1 cellular context compared by ENCODE assay signal in the genomic region with DNA sequence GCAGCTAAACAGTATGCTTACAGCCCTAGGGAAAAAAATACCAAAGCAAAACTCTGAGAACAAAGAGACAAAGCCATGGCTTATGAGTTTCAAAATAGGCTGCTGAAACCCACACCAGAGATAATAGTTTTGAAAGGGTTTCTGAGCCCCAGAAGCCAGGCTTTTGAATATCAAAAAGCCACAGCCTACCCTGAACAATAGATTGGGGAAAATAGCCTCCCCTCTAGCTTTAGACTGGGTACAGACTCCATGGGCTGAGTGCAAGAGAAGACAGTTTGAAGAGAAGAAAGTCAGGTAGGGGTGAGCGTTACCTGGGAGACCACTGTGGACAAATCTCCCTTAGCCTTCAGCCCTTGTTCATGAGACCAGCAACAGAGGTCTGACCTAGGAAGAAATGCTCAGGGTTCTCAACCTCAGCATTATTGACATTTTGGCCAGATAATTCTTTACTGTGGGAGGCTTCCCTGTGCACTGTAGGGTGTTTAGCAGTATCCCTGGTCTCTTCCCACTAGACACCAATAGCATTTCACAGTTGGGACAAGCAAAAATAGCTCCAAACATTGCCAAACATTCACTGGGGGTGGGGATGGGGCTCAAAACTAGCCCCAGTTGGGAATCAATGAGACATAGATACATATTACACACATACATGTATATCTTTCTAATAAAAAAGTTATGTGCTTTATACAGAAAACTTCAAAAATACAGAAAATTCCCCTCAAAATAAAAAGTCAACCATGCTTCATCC.
TF ChIP-seq lines count a peak whose summit lies in the region.

No MANE protein-coding gene starts in this region.

TF ChIP-seq in GM12878, 131 proteins besides CTCF, POLR2A, EP300 and RAD21 (continued from another document):
- TF ChIP-seq, protein P1, sequence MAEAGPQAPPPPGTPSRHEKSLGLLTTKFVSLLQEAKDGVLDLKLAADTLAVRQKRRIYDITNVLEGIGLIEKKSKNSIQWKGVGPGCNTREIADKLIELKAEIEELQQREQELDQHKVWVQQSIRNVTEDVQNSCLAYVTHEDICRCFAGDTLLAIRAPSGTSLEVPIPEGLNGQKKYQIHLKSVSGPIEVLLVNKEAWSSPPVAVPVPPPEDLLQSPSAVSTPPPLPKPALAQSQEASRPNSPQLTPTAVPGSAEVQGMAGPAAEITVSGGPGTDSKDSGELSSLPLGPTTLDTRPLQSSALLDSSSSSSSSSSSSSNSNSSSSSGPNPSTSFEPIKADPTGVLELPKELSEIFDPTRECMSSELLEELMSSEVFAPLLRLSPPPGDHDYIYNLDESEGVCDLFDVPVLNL (IDR thresholded peaks at IDR 0.05; ENCODE audit: low read depth, low read length), result no peak
- TF ChIP-seq SMARCA5 (IDR thresholded peaks at IDR 0.05) (no peak), USF1 (IDR thresholded peaks at IDR 0.05; ENCODE audit: borderline replicate concordance, extremely low read length, insufficient read depth, low read depth, low read length) (no peak), ZZZ3 (IDR thresholded peaks at IDR 0.05; ENCODE audit: control insufficient read depth, insufficient read length, low read depth) (no peak), NRF1 (conservative IDR thresholded peaks at IDR 0.05; ENCODE audit: low read depth, low read length) (no peak), BMI1 (IDR thresholded peaks at IDR 0.05; ENCODE audit: borderline replicate concordance) (no peak), SP1 (IDR thresholded peaks at IDR 0.05; ENCODE audit: low read depth, low read length) (no peak), IKZF1 (conservative IDR thresholded peaks at IDR 0.05) (no peak), CREB1 (IDR thresholded peaks at IDR 0.05; ENCODE audit: low read depth) (no peak), SREBF2 (IDR thresholded peaks at IDR 0.05; ENCODE audit: low read length) (no peak), ZNF24 (IDR thresholded peaks at IDR 0.05) (no peak)
